9 cellular contexts compared by ENCODE assay signal in genomic region chr11:75233688-75234295, GRCh38. TPM values are rescaled to one million over a fixed set of nuclear protein-coding genes. Genes with fewer than 3 reads are reported as not detected.
DNase-seq lines count a peak whose midpoint lies in the region; ATAC-seq and TF ChIP-seq lines count a peak whose summit lies in the region.
"Had no signal": no experiment of that assay in that cellular context is flagged by ENCODE, and none has a peak within 500 bp of the region (broad histone marks: within the 10 kb centered on the region; RNA-seq: fewer than 3 reads in every experiment).

No MANE protein-coding gene starts in this region.

- H3K36me3 ChIP-seq in SK-N-MC (ENCODE audit: insufficient read depth, low read length) (no peaks in the 10 kb centered on the region), upper lobe of right lung (no peaks in the 10 kb centered on the region)

- no peaks in the 10 kb centered on the region for H3K9me3 ChIP-seq in SK-N-MC (ENCODE audit: low read depth, low read length)
- H3K9me3 ChIP-seq in upper lobe of right lung: no peaks in the 10 kb centered on the region

- peak; percentile 69 for ATAC-seq in upper lobe of right lung
- no peak for ATAC-seq in GM18861 (IDR thresholded peaks at IDR 0.05; ENCODE audit: unreplicated experiment)
- no peak for ATAC-seq in GM19324 (IDR thresholded peaks at IDR 0.05; ENCODE audit: low FRiP score, unreplicated experiment)
- ATAC-seq: activated CD4-positive, CD25-positive, alpha-beta regulatory T cell treated with anti-CD3 and anti-CD28 coated beads, Interleukin-2, amount 50 U/mL, for 24 hours had no signal

- no peak overlapping the region for H3K4me3 ChIP-seq in SK-N-MC
- no peak overlapping the region for H3K4me3 ChIP-seq in fibroblast of villous mesenchyme (ENCODE audit: low read depth, low read length)
- H3K4me3 ChIP-seq in upper lobe of right lung: no peak overlapping the region

- TF ChIP-seq CTCF in fibroblast of villous mesenchyme (IDR thresholded peaks at IDR 0.05; ENCODE audit: insufficient read depth, low read depth, low read length) (no peak), upper lobe of right lung (IDR thresholded peaks at IDR 0.05) (no peak)

- H3K27me3 ChIP-seq in upper lobe of right lung: peaks cover 2% of the 10 kb centered on the region

- H3K4me1 ChIP-seq in upper lobe of right lung: no peaks in the 10 kb centered on the region

- H3K27ac ChIP-seq in SK-N-MC (no peak overlapping the region), upper lobe of right lung (no peak overlapping the region), caudate nucleus (ENCODE audit: low read depth, low read length) (no peak overlapping the region)

- DNase-seq in stimulated activated CD4-positive, alpha-beta T cell treated with anti-CD3 and anti-CD28 coated beads, Interleukin-15, amount 100 ng/mL, for 24 hours: peak; percentile 13
- no peak for DNase-seq in stimulated activated CD4-positive, alpha-beta T cell treated with anti-CD3 and anti-CD28 coated beads, Interleukin-4, amount 100 ng/mL, for 1 hour
- DNase-seq in SK-N-MC (ENCODE audit: low read depth, low spot score): peak; percentile 10
- DNase-seq in fibroblast of villous mesenchyme (ENCODE audit: low read depth): peak; percentile 52
- no peak for DNase-seq in upper lobe of right lung
- no peak for DNase-seq in caudate nucleus (lab: John Stamatoyannopoulos, UW)

- intact Hi-C loops in upper lobe of right lung (cut with DNase I): no loop called here

- H3K9ac ChIP-seq in SK-N-MC (ENCODE audit: insufficient read length): no peak overlapping the region

RNA-seq across cellular contexts. Expression of gene TPBGL, which starts 6.8 kb away (rescaled TPM):
- not detected in 2 replicates for total RNA-seq in fibroblast of villous mesenchyme
- total RNA-seq in upper lobe of right lung: 0.64 TPM

Comparison
In these comparisons a context has a peak if more than half of its experiments do, and no peak if none do; other contexts are left out.
1. DNase-seq: peak in stimulated activated CD4-positive, alpha-beta T cell treated with anti-CD3 and anti-CD28 coated beads, Interleukin-15, amount 100 ng/mL, for 24 hours (single experiment), SK-N-MC (single experiment) and fibroblast of villous mesenchyme (single experiment); none in stimulated activated CD4-positive, alpha-beta T cell treated with anti-CD3 and anti-CD28 coated beads, Interleukin-4, amount 100 ng/mL, for 1 hour (single experiment), upper lobe of right lung (single experiment) and caudate nucleus (0 of 61).